Comparison of ENCODE assay signal across 9 cellular contexts in genomic region chr21:26965567-26966359, GRCh38. TPM values are rescaled to one million over a fixed set of nuclear protein-coding genes. Genes with fewer than 3 reads are reported as not detected.
DNase-seq lines count a peak whose midpoint lies in the region; ATAC-seq, FAIRE-seq and TF ChIP-seq lines count a peak whose summit lies in the region.
"Had no signal": no experiment of that assay in that cellular context is flagged by ENCODE, and none has a peak within 500 bp of the region (broad histone marks: within the 10 kb centered on the region; RNA-seq: fewer than 3 reads in every experiment).

No MANE protein-coding gene starts in this region.

- FAIRE-seq in GM19239 (lab: Jason Lieb, UNC), result no peak

- intact Hi-C loops in heart left ventricle (cut with DNase I) (loop anchor here in 5 of 10 donors (5.0 to 10.0 kb wide), 5 partner anchors 199 to 599 kb away; no protein-coding TSS in a partner anchor), posterior cingulate gyrus (cut with DNase I) (no loop called here)

- peak; percentile 34 for DNase-seq in ELR (ENCODE audit: low read depth)
- DNase-seq in SJSA1 (ENCODE audit: low read depth in 1 of 2, low spot score in 2 of 2), result no peak
- DNase-seq in heart left ventricle, result peak; percentile 40 to 77 (median 57)
- DNase-seq in posterior cingulate gyrus, result peak; percentile 16 to 91 (median 43)
- no peak for DNase-seq in NCI-H446 (lab: John Stamatoyannopoulos, UW)
- DNase-seq in GM19239 (ENCODE audit: insufficient read length, low spot score), result no peak
- DNase-seq in SIG-M5 treated with dmso at 0.1 percent for 504 hours (lab: John Stamatoyannopoulos, UW; ENCODE audit: unreplicated experiment), result no peak
- no peak for DNase-seq in KG1 (lab: John Stamatoyannopoulos, UW)

- no peak overlapping the region for H3K27ac ChIP-seq in SJSA1
- H3K27ac ChIP-seq in heart left ventricle, result peak overlapping the region; percentile 0 to 82 (median 67)

- peak in 3 of 4 donors; percentile 43 to 57 (median 48) for ATAC-seq in heart left ventricle

- TF ChIP-seq CTCF in heart left ventricle (IDR thresholded peaks at IDR 0.05), result peak in 9 of 12 donors; percentile 12 to 65 (median 37)

- 4 to 11% (median 5%) methylated on average over 45 to 90 of the region's 90 CpGs for WGBS in heart left ventricle, 4 donors

- H3K36me3 ChIP-seq in SJSA1 (no peaks in the 10 kb centered on the region), heart left ventricle (no peaks in the 10 kb centered on the region)

- 0 out of 2 replicates have a peak, but pooled peaks cover 2% of the 10 kb centered on the region for H3K27me3 ChIP-seq in SJSA1 (replicated peaks)
- peaks cover 0 to 54% (median 7%) of the 10 kb centered on the region in 9 donors for H3K27me3 ChIP-seq in heart left ventricle

- peaks cover 18% of the 10 kb centered on the region for H3K4me1 ChIP-seq in SJSA1 (replicated peaks)
- H3K4me1 ChIP-seq in heart left ventricle, result peaks cover 0 to 30% (median 11%) of the 10 kb centered on the region in 12 donors

- H3K4me3 ChIP-seq in SJSA1 (peak overlapping the region; percentile 41), heart left ventricle (peak overlapping the region; percentile 35 to 74 (median 64))

- H3K9me3 ChIP-seq in SJSA1 (replicated peaks), result no peaks in the 10 kb centered on the region
- no peaks in the 10 kb centered on the region for H3K9me3 ChIP-seq in heart left ventricle

- no peak for TF ChIP-seq POLR2A in heart left ventricle (IDR thresholded peaks at IDR 0.05)

RNA-seq across cellular contexts. Expression of gene ADAMTS5, which starts 1.1 kb away (rescaled TPM):
- 0.06 and 1.1 TPM in 2 replicates for total RNA-seq in SJSA1 (2014; rRNA removed; shearing (Covaris generic))
- total RNA-seq in heart left ventricle, result 10 to 100 TPM in 3 of 9 donors, 1 to 10 TPM in 5, under 1 TPM in 1; 0.98 to 22.7 (median 3.6) TPM
- polyA plus RNA-seq in heart left ventricle, result 1 to 10 TPM; 1.3 to 2.7 TPM
- total RNA-seq: pulmonary artery endothelial cell had no signal

Comparison
In these comparisons a context has a peak if more than half of its experiments do, and no peak if none do; other contexts are left out.
1. DNase-seq: peak in ELR (single experiment), heart left ventricle (5 of 5) and posterior cingulate gyrus (10 of 10); none in SJSA1 (0 of 2), NCI-H446 (0 of 2), GM19239 (single experiment), SIG-M5 treated with dmso at 0.1 percent for 504 hours (single experiment) and KG1 (single experiment).